Comparison of ENCODE assay signal across 8 cellular contexts in the genomic region with DNA sequence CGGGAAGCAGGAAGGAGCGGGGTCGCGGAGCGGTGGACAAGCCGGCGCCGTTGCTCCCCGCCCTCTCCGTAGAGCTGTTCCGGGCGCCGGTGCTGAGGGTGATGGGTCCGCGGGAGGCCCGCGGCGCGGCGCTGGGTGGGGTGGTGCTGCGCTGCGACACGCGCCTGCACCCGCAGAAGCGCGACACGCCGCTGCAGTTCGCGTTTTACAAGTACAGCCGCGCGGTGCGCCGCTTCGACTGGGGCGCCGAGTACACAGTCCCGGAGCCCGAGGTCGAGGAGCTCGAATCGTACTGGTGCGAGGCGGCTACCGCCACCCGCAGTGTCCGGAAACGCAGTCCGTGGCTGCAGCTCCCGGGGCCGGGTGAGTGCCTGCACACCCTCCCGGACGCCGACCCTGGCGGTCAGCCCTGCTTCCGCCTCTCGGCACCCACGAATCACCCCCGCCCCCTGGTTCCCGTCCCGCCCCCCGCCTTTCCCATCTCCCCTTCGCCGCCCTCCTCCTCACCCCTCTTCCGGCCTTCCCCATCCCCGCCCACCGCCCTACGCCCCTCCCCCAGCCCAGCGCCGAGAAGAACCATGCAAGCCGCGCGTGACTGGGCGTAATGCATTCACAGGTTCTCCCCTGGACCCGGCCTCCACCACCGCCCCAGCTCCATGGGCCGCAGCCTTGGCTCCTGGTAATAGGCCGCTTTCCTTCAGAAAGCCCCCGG. TPM values are rescaled to one million over a fixed set of nuclear protein-coding genes. Genes with fewer than 3 reads are reported as not detected.
A peak's percentile ranks its signal among the peaks of the same experiment; 100 is the strongest.
DNase-seq lines count a peak whose midpoint lies in the region; ATAC-seq and TF ChIP-seq lines count a peak whose summit lies in the region.

No MANE protein-coding gene starts in this region.

- in situ Hi-C loops in KBM-7 (cut with MboI; ENCODE audit: low pct_unique_long_range_greater_than_20kb, low sequenced_read_pairs): no loop called here

- peak overlapping the region; percentile 66 for H3K27ac ChIP-seq in DND-41 (ENCODE audit: low read length)
- peak overlapping the region; percentile 58 for H3K27ac ChIP-seq in SU-DHL-6 (ENCODE audit: low read depth, low read length)
- peak overlapping the region in 4 of 5 donors; percentile 66 to 88 (median 74) for H3K27ac ChIP-seq in adrenal gland
- H3K27ac ChIP-seq in heart right ventricle: peak overlapping the region; percentile 43 to 91 (median 88)
- peak overlapping the region; percentile 93 for H3K27ac ChIP-seq in urinary bladder (ENCODE audit: low read depth)

- no peak for TF ChIP-seq CTCF in DND-41 (IDR thresholded peaks at IDR 0.05; ENCODE audit: borderline replicate concordance, extremely low read depth, low read length, poor library complexity, severe bottlenecking)
- no peak for TF ChIP-seq CTCF in SU-DHL-6 (IDR thresholded peaks at IDR 0.05; ENCODE audit: insufficient read depth, low read length, poor library complexity, severe bottlenecking)
- TF ChIP-seq CTCF in adrenal gland (IDR thresholded peaks at IDR 0.05): peak in 1 of 6 experiments; percentile 28
- TF ChIP-seq CTCF in heart right ventricle (IDR thresholded peaks at IDR 0.05): peak in 2 of 9 donors; percentile 4 to 10

- H3K36me3 ChIP-seq in DND-41 (ENCODE audit: insufficient read depth, low read length) (no peaks in the 10 kb centered on the region), SU-DHL-6 (ENCODE audit: low read length) (no peaks in the 10 kb centered on the region), adrenal gland (replicated peaks in 1 of 2) (no peaks in the 10 kb centered on the region), heart right ventricle (no peaks in the 10 kb centered on the region), urinary bladder (ENCODE audit: insufficient read depth) (no peaks in the 10 kb centered on the region)

- H3K27me3 ChIP-seq in DND-41 (ENCODE audit: insufficient read depth, low read length, poor library complexity) (peaks cover 58% of the 10 kb centered on the region), SU-DHL-6 (ENCODE audit: low read length) (no peaks in the 10 kb centered on the region), adrenal gland (peaks cover 14% of the 10 kb centered on the region), heart right ventricle (peaks cover 0 to 39% (median 8%) of the 10 kb centered on the region in 7 donors)

- H3K9me3 ChIP-seq in DND-41 (ENCODE audit: insufficient read depth, low read length, severe bottlenecking): no peaks in the 10 kb centered on the region
- no peaks in the 10 kb centered on the region for H3K9me3 ChIP-seq in SU-DHL-6 (ENCODE audit: insufficient read depth, low read length)
- H3K9me3 ChIP-seq in adrenal gland (replicated peaks in 1 of 3): no peaks in the 10 kb centered on the region
- H3K9me3 ChIP-seq in heart right ventricle: no peaks in the 10 kb centered on the region

- H4K20me1 ChIP-seq in DND-41 (ENCODE audit: insufficient read depth, low read length) (no peaks in the 10 kb centered on the region), SU-DHL-6 (ENCODE audit: low read depth, low read length) (no peaks in the 10 kb centered on the region)

- DNase-seq in DND-41 (peak; percentile 76), KBM-7 (peak; percentile 60), adrenal gland (peak; percentile 62 to 84 (median 76)), heart right ventricle (peak; percentile 88 to 89), posterior cingulate gyrus (peak; percentile 46 to 94 (median 72))

- H3K9ac ChIP-seq in DND-41 (ENCODE audit: low read depth, low read length): peak overlapping the region; percentile 69
- H3K9ac ChIP-seq in SU-DHL-6 (ENCODE audit: low read length): peak overlapping the region; percentile 88

- peak; percentile 72 for ATAC-seq in DND-41 (ENCODE audit: insufficient read depth, low read depth)
- ATAC-seq in GM21576 (IDR thresholded peaks at IDR 0.05; ENCODE audit: unreplicated experiment): peak; percentile 37
- peak; percentile 89 to 92 (median 91) for ATAC-seq in heart right ventricle

- H3F3A ChIP-seq in SU-DHL-6 (ENCODE audit: insufficient read depth): peaks cover 14% of the 10 kb centered on the region

- H3K4me2 ChIP-seq in DND-41 (ENCODE audit: insufficient read depth, low read length) (peak overlapping the region; percentile 99), SU-DHL-6 (ENCODE audit: low read depth, low read length, poor library complexity, severe bottlenecking) (peak overlapping the region; percentile 78)

- no peaks in the 10 kb centered on the region for H3K9me2 ChIP-seq in SU-DHL-6 (replicated peaks; ENCODE audit: insufficient read depth, low read length)

- H3K4me1 ChIP-seq in DND-41 (ENCODE audit: insufficient read depth, low read length) (peaks cover 31% of the 10 kb centered on the region), adrenal gland (replicated peaks in 1 of 2) (peaks cover 0 to 10% of the 10 kb centered on the region in 2 donors), heart right ventricle (peaks cover 0 to 45% (median 17%) of the 10 kb centered on the region in 9 donors), urinary bladder (ENCODE audit: insufficient read depth) (peaks cover 2% of the 10 kb centered on the region)

- H3K4me3 ChIP-seq in DND-41 (ENCODE audit: low read depth in 1 of 2, low read length in 2 of 2) (peak overlapping the region; percentile 51 to 89), SU-DHL-6 (ENCODE audit: insufficient read depth, low read length, poor library complexity, severe bottlenecking) (peak overlapping the region; percentile 72), adrenal gland (peak overlapping the region in 3 of 4 donors; percentile 16 to 67 (median 52)), heart right ventricle (peak overlapping the region; percentile 46 to 98 (median 78)), urinary bladder (ENCODE audit: low read depth, low read length) (peak overlapping the region; percentile 62)

- H3K79me2 ChIP-seq in DND-41 (ENCODE audit: insufficient read depth, low read length) (no peaks in the 10 kb centered on the region), SU-DHL-6 (ENCODE audit: insufficient read depth, low read length) (no peaks in the 10 kb centered on the region)

- TF ChIP-seq POLR2A in adrenal gland (IDR thresholded peaks at IDR 0.05): no peak

- 0 to 1% (median 0%) methylated on average over 11 to 81 of the region's 81 CpGs for WGBS in adrenal gland, 4 donors
- 0 to 1% methylated on average over 72 to 81 of the region's 81 CpGs for WGBS in heart right ventricle, 2 donors
- WGBS in urinary bladder: under 1% methylated on average over 81 of the region's 81 CpGs

- intact Hi-C loops in adrenal gland (cut with DNase I) (no loop called here), heart right ventricle (cut with DNase I) (no loop called here), posterior cingulate gyrus (cut with DNase I) (no loop called here)

- H2AFZ ChIP-seq in DND-41 (ENCODE audit: low read depth, low read length) (peak overlapping the region; percentile 84), SU-DHL-6 (ENCODE audit: low read depth, low read length, severe bottlenecking) (peak overlapping the region; percentile 84)

RNA-seq across cellular contexts. Expression of a gene that starts 5.4 kb away (rescaled TPM):
- total RNA-seq in adrenal gland: 1 to 10 TPM in 5 of 8 donors, under 1 TPM in 2, not detected in 1; 0.79 to 3.4 (median 1.8) TPM
- polyA plus RNA-seq in adrenal gland: under 1 TPM; 0.42 to 0.67 (median 0.56) TPM
- total RNA-seq in heart right ventricle: under 1 TPM; 0.11 to 0.88 (median 0.32) TPM
- under 1 TPM; 0.22 to 0.58 TPM for polyA plus RNA-seq in heart right ventricle
- 3.6 TPM for total RNA-seq in urinary bladder
- polyA plus RNA-seq in urinary bladder: 1.1 TPM

RNA-seq across cellular contexts. Expression of a gene that starts 19.8 kb away (rescaled TPM):
- total RNA-seq in adrenal gland (under 1 TPM in 2 of 8 donors, not detected in 6; 0.28 to 0.31 TPM), heart right ventricle (under 1 TPM in 4 of 10 donors, not detected in 6; 0.21 to 1.00 (median 0.41) TPM), urinary bladder (0.48 TPM)
- polyA plus RNA-seq in adrenal gland (under 1 TPM; 0.03 to 0.16 (median 0.15) TPM), heart right ventricle (under 1 TPM; 0.13 to 0.15 TPM), urinary bladder (not detected)

RNA-seq across cellular contexts. Expression of a gene that starts 22.8 kb away (rescaled TPM):
- total RNA-seq in adrenal gland (10 to 100 TPM; 13.0 to 48.1 (median 16.6) TPM), heart right ventricle (10 to 100 TPM in 1 of 10 donors, 1 to 10 TPM in 9; 3.5 to 10.2 (median 6.6) TPM), urinary bladder (41.8 TPM)
- polyA plus RNA-seq in adrenal gland (10 to 100 TPM in 2 of 3 donors, 1 to 10 TPM in 1; 7.8 to 18.2 (median 15.4) TPM), heart right ventricle (10 to 100 TPM; 11.0 to 15.3 TPM), urinary bladder (27.9 TPM)

RNA-seq across cellular contexts. Expression of a gene that starts 39.3 kb away (rescaled TPM):
- total RNA-seq in adrenal gland (10 to 100 TPM; 21.5 to 34.2 (median 28.6) TPM), heart right ventricle (10 to 100 TPM; 13.4 to 20.9 (median 16.0) TPM), urinary bladder (39.4 TPM)
- polyA plus RNA-seq in adrenal gland (10 to 100 TPM in 1 of 3 donors, 1 to 10 TPM in 2; 3.5 to 27.9 (median 3.6) TPM), heart right ventricle (1 to 10 TPM; 2.6 to 9.4 TPM), urinary bladder (13.0 TPM)

Comparison
In these comparisons a context has a peak if more than half of its experiments do, and no peak if none do; other contexts are left out.
1. Peak in every context shown above with its lines: DNase-seq, ATAC-seq, H3K4me3 ChIP-seq and H3K27ac ChIP-seq.
2. ATAC-seq: peak in every context shown above with its lines; median percentile 91 in heart right ventricle; 72 in DND-41; 37 in GM21576.